19 cellular contexts compared by ENCODE assay signal in the genomic region with DNA sequence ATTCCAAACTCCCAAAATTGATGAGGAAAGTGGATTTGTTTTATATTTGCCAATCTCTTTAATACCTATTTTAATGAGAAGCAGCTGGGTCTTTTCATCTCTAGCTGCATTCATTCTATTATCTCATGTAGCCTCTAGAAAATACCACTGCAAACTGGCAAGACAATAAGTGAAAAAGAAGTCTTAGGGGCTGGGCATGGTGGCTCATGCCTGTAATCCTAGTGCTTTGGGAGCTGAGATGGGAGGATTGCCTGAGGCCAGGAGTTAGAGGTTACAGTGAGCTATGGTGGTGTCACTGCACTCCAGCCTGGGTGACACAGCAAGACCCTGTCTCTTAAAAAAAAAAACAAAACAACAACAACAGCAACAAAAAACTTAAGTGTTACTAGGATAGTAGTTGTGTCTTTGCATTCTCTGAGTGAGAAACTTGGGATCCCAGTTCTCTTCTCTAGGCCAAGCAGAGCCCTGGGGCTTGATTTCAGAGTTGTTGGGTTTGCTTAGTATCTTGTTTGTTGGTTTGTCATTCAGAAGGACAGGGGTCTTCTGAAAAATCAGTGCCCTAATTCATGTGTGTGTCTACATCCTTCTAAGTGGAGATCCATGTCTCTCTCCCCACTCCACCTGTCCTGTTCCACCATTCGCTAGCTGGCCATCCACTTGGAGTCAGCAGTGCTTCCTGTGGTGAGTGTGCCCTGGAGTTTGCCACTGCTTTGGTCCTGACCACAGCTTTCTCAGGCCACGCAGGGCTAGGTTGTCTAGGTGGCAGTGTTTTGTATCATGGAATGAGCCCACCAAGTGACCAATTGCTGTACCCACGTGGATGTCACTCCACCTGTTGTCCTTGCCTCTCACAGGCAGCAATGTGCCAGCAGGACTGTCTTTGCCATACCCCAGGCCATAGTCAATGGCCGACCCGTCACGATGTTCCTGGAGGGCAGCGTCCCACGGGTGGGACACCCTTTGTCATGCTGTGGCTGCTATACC. TPM values are rescaled to one million over a fixed set of nuclear protein-coding genes. Genes with fewer than 3 reads are reported as not detected.
DNase-seq lines count a peak whose midpoint lies in the region; ATAC-seq, FAIRE-seq and TF ChIP-seq lines count a peak whose summit lies in the region.
"Had no signal": no experiment of that assay in that cellular context is flagged by ENCODE, and none has a peak within 500 bp of the region (broad histone marks: within the 10 kb centered on the region; RNA-seq: fewer than 3 reads in every experiment).

No MANE protein-coding gene starts in this region.

- ATAC-seq in effector memory CD8-positive, alpha-beta T cell (replicated peaks), result no peak
- ATAC-seq in left colon (no peak), HG03565 (IDR thresholded peaks at IDR 0.05; ENCODE audit: unreplicated experiment) (no peak)
- ATAC-seq: stimulated activated effector memory CD8-positive, alpha-beta T cell treated with anti-CD3 and anti-CD28 coated beads, Interleukin-12 subunit alpha, Interleukin-12 subunit beta, amount 100 ng/mL, for 72 hours had no signal

- peaks cover 72% of the 10 kb centered on the region for H4K20me1 ChIP-seq in neural progenitor cell (ENCODE audit: low read depth)

- no peaks in the 10 kb centered on the region for H3K27me3 ChIP-seq in neural progenitor cell
- H3K27me3 ChIP-seq: breast epithelium had no signal

- DNase-seq in NCI-H82 (lab: John Stamatoyannopoulos, UW) (peak; percentile 4), NCI-H82 treated with DMSO at 0.1 percent for 48 hours (lab: John Stamatoyannopoulos, UW; ENCODE audit: unreplicated experiment) (no peak), HTR-8/SVneo (ENCODE audit: insufficient read length, low spot score) (no peak), neural progenitor cell (ENCODE audit: low spot score) (no peak), CD14-positive monocyte (ENCODE audit: low spot score) (no peak), left colon (no peak)
- DNase-seq in effector memory CD8-positive, alpha-beta T cell, result no peak
- DNase-seq: 8988T, H7, mammary epithelial cell, MV-4-11, RPMI8226 had no signal

- H3K4me2 ChIP-seq in neural progenitor cell, result peak overlapping the region; percentile 48

- FAIRE-seq in HTR-8/SVneo (lab: Jason Lieb, UNC), result peak; percentile 79
- FAIRE-seq: endometrium, frontal cortex had no signal

- intact Hi-C loops in CD14-positive monocyte (cut with micrococcal nuclease), result no loop called here
- intact Hi-C loops in left colon (cut with DNase I, micrococcal nuclease), result no loop called here

- peaks cover 29% of the 10 kb centered on the region for H3K36me3 Mint-ChIP-seq in effector memory CD8-positive, alpha-beta T cell (ENCODE audit: insufficient read depth)
- H3K36me3 Mint-ChIP-seq in neural progenitor cell (peaks cover 70% of the 10 kb centered on the region), CD14-positive monocyte (peaks cover 14 to 17% of the 10 kb centered on the region in 2 donors)

- H3K79me2 ChIP-seq in neural progenitor cell (ENCODE audit: low read depth), result peaks cover 100% of the 10 kb centered on the region

- H3K9me3 ChIP-seq in neural progenitor cell (ENCODE audit: low read depth), result no peaks in the 10 kb centered on the region
- H3K9me3 ChIP-seq: breast epithelium had no signal

- no peak overlapping the region for H2AFZ ChIP-seq in neural progenitor cell (replicated peaks)

- no peaks in the 10 kb centered on the region for H3K9me3 Mint-ChIP-seq in effector memory CD8-positive, alpha-beta T cell
- peaks cover 58% of the 10 kb centered on the region for H3K9me3 Mint-ChIP-seq in neural progenitor cell
- H3K9me3 Mint-ChIP-seq in CD14-positive monocyte, result peaks cover 0 to 2% (median 0%) of the 10 kb centered on the region in 7 donors
- H3K9me3 Mint-ChIP-seq: type B pancreatic cell had no signal

- H3K4me1 Mint-ChIP-seq in effector memory CD8-positive, alpha-beta T cell (ENCODE audit: low read depth in 2 of 2), result peaks cover 53 to 82% of the 10 kb centered on the region in 2 donors
- H3K4me1 Mint-ChIP-seq in neural progenitor cell (no peaks in the 10 kb centered on the region), CD14-positive monocyte (peaks cover 32% of the 10 kb centered on the region)

- H3K9ac ChIP-seq in neural progenitor cell, result no peak overlapping the region

- no peaks in the 10 kb centered on the region for H3K36me3 ChIP-seq in neural progenitor cell
- H3K36me3 ChIP-seq: breast epithelium had no signal

- H3K4me3 Mint-ChIP-seq in effector memory CD8-positive, alpha-beta T cell, result peak overlapping the region; percentile 43 to 49
- H3K4me3 Mint-ChIP-seq in neural progenitor cell, result no peak overlapping the region
- H3K4me3 Mint-ChIP-seq in CD14-positive monocyte, result no peak overlapping the region
- H3K4me3 Mint-ChIP-seq: stimulated activated effector memory CD8-positive, alpha-beta T cell treated with anti-CD3 and anti-CD28 coated beads, Interleukin-12 subunit alpha, Interleukin-12 subunit beta, amount 100 ng/mL, for 72 hours; type B pancreatic cell had no signal

- peak overlapping the region; percentile 51 for H3K27ac ChIP-seq in neural progenitor cell
- H3K27ac ChIP-seq: breast epithelium, C4-2B had no signal

- H3K4me1 ChIP-seq in neural progenitor cell, result peaks cover 30% of the 10 kb centered on the region

- H3K27me3 Mint-ChIP-seq in effector memory CD8-positive, alpha-beta T cell, result no peaks in the 10 kb centered on the region
- no peaks in the 10 kb centered on the region for H3K27me3 Mint-ChIP-seq in neural progenitor cell (ENCODE audit: insufficient read depth, low read depth)
- peaks cover 0 to 1% (median 0%) of the 10 kb centered on the region in 3 donors for H3K27me3 Mint-ChIP-seq in CD14-positive monocyte (ENCODE audit: low read depth in 3 of 3)
- H3K27me3 Mint-ChIP-seq: type B pancreatic cell had no signal

- TF ChIP-seq CTCF in neural progenitor cell (IDR thresholded peaks at IDR 0.05) (no peak), CD14-positive monocyte (IDR thresholded peaks at IDR 0.05) (no peak)

- no peak overlapping the region for H3K4me3 ChIP-seq in neural progenitor cell

- peaks cover 13% of the 10 kb centered on the region for H3F3A ChIP-seq in neural progenitor cell (ENCODE audit: low read depth)

- peak overlapping the region; percentile 51 to 71 for H3K27ac Mint-ChIP-seq in effector memory CD8-positive, alpha-beta T cell
- H3K27ac Mint-ChIP-seq in neural progenitor cell (peak overlapping the region; percentile 57), CD14-positive monocyte (peak overlapping the region in 2 of 7 donors; percentile 25 to 44)

RNA-seq across cellular contexts. Expression of gene MARCHF6, which starts 19.5 kb away (rescaled TPM):
- 90.2 and 151 TPM in 2 replicates for total RNA-seq in neural progenitor cell (ENCODE audit: low replicate concordance)
- polyA plus RNA-seq in CD14-positive monocyte, result 10 to 100 TPM; 24.0 to 31.0 TPM
- 100 to 1,000 TPM; 153 to 168 TPM for total RNA-seq in left colon

Comparison
In these comparisons a context has a peak if more than half of its experiments do, and no peak if none do; other contexts are left out.
1. H3K4me3 Mint-ChIP-seq: peak in effector memory CD8-positive, alpha-beta T cell (2 of 2); none in neural progenitor cell (single experiment) and CD14-positive monocyte (0 of 2).